In the genomic region with DNA sequence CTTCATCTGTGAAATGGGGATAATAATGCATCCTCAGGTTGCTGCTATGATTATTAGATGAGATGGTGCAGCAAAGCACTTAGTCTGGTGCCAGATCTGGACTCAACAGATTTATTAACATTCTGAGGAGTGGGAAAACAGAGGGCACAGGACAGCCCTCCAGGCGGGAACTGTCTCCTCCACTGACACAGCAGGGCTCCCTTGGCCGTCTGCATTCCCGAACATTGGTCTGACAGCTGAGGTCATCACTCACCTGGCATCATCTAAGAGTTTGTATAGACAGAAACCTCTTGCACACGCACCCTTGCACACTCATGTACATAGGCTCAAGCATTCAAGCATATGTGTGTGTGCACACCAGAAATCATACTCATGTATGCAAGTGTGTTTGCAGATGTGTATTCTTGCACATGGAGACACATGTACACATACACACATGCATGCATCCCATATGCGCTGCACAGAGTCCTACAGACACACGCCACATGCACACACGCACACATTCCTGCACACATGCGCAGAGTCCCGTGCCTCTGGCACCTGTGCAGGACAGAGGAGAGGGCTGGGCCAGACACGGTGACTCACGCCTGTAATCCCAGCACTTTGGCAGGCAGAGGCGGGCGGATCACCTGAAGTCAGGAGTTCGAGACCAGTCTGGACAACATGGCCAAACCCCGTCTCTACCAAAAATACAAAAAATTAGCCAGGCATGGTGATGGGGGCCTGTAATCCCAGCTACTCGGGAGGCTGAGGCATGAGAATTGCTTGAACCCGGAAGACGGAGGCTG, we compare ENCODE assay signal across 1 cellular context.
TF ChIP-seq lines count a peak whose summit lies in the region.

No MANE protein-coding gene starts in this region.

TF ChIP-seq in HCT116, 20 proteins besides CTCF, POLR2A, EP300 and RAD21 (continued from another document):
- TF ChIP-seq ZFX (IDR thresholded peaks at IDR 0.05) (no peak), EZH2phosphoT487 (IDR thresholded peaks at IDR 0.05; ENCODE audit: borderline replicate concordance) (no peak), POLR2AphosphoS5 (IDR thresholded peaks at IDR 0.05; ENCODE audit: low read depth, low read length) (no peak)
- TF ChIP-seq, protein P1, sequence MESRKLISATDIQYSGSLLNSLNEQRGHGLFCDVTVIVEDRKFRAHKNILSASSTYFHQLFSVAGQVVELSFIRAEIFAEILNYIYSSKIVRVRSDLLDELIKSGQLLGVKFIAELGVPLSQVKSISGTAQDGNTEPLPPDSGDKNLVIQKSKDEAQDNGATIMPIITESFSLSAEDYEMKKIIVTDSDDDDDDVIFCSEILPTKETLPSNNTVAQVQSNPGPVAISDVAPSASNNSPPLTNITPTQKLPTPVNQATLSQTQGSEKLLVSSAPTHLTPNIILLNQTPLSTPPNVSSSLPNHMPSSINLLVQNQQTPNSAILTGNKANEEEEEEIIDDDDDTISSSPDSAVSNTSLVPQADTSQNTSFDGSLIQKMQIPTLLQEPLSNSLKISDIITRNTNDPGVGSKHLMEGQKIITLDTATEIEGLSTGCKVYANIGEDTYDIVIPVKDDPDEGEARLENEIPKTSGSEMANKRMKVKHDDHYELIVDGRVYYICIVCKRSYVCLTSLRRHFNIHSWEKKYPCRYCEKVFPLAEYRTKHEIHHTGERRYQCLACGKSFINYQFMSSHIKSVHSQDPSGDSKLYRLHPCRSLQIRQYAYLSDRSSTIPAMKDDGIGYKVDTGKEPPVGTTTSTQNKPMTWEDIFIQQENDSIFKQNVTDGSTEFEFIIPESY (IDR thresholded peaks at IDR 0.05; ENCODE audit: extremely low read depth, insufficient replicate concordance, low read length) = no peak
TF ChIP-seq in HCT116: peak in this region for 0.
